ENCODE assay signal across 23 cellular contexts in genomic region chr12:91262023-91262676, GRCh38.
DNase-seq lines count a peak whose midpoint lies in the region; ATAC-seq, FAIRE-seq and TF ChIP-seq lines count a peak whose summit lies in the region.
"Had no signal": no experiment of that assay in that cellular context is flagged by ENCODE, and none has a peak within 500 bp of the region (broad histone marks: within the 10 kb centered on the region; RNA-seq: fewer than 3 reads in every experiment).

No MANE protein-coding gene starts in this region.

- no peak overlapping the region for H3K14ac ChIP-seq in H1 (ENCODE audit: insufficient read length)

- no peak for TF ChIP-seq EP300 in H1 (IDR thresholded peaks at IDR 0.05; ENCODE audit: borderline replicate concordance in 1 of 2, low read depth in 2 of 2, low read length in 2 of 2)

- no peak for ATAC-seq in GM21576 (IDR thresholded peaks at IDR 0.05; ENCODE audit: unreplicated experiment)
- ATAC-seq: CD8-positive, alpha-beta T cell; GM12878; HepG2; PC-3 had no signal

- H3K4me3 Mint-ChIP-seq in nephron progenitor cell = no peak overlapping the region
- H3K4me3 Mint-ChIP-seq: CD8-positive, alpha-beta T cell had no signal

- H3K23ac ChIP-seq in H1 (ENCODE audit: insufficient read length) = no peak overlapping the region

- no peak overlapping the region for H3K27ac ChIP-seq in H1 (ENCODE audit: low read depth, low read length)
- H3K27ac ChIP-seq: C4-2B had no signal

- TF ChIP-seq CTCF in BE2C (IDR thresholded peaks at IDR 0.05; ENCODE audit: low read depth, low read length) (no peak), H1 (IDR thresholded peaks at IDR 0.05; ENCODE audit: control extremely low read depth in 1 of 3, insufficient read depth in 1 of 3, low read depth in 1 of 3, low read length in 3 of 3) (no peak), nephron progenitor cell (IDR thresholded peaks at IDR 0.05) (no peak)

- H3K9me3 ChIP-seq in BE2C = no peaks in the 10 kb centered on the region
- no peaks in the 10 kb centered on the region for H3K9me3 ChIP-seq in H1 (ENCODE audit: insufficient read depth in 2 of 2, low read depth in 1 of 2, low read length in 1 of 2)
- H3K9me3 ChIP-seq: Caco-2 had no signal

- WGBS in H1 (ENCODE audit: extremely low coverage in 1 of 2, insufficient coverage in 1 of 2, insufficient read length in 1 of 2, insufficient replicate concordance in 2 of 2, low coverage in 1 of 2, low lambda C conversion rate in 2 of 2, missing lambda C conversion rate in 1 of 2), 2 experiments = 93% methylated on average over 3 of the region's 3 CpGs; no CpG with 5 or more reads in 1 of the 2 experiments

- no peaks in the 10 kb centered on the region for H3K36me3 Mint-ChIP-seq in nephron progenitor cell (ENCODE audit: low read depth)
- H3K36me3 Mint-ChIP-seq: CD8-positive, alpha-beta T cell had no signal

- H3K27me3 ChIP-seq in BE2C = no peaks in the 10 kb centered on the region
- no peaks in the 10 kb centered on the region for H3K27me3 ChIP-seq in H1 (replicated peaks in 1 of 4; ENCODE audit: control insufficient read depth in 3 of 4, extremely low read depth in 1 of 4, insufficient read depth in 3 of 4, low read length in 3 of 4)

- H3K4me1 ChIP-seq in BE2C (peaks cover 26% of the 10 kb centered on the region), H1 (replicated peaks in 1 of 4; ENCODE audit: control insufficient read depth in 3 of 4, insufficient read depth in 4 of 4, low read length in 3 of 4) (no peaks in the 10 kb centered on the region)
- H3K4me1 ChIP-seq: Caco-2 had no signal

- H2BK5ac ChIP-seq in H1 (ENCODE audit: low read depth, low read length) = no peak overlapping the region

- TF ChIP-seq RAD21 in H1 (IDR thresholded peaks at IDR 0.05 in 1 of 2, conservative IDR thresholded peaks at IDR 0.05 in 1 of 2; ENCODE audit: low read depth in 2 of 2, low read length in 2 of 2) = no peak

- no peak overlapping the region for H3K56ac ChIP-seq in H1 (replicated peaks; ENCODE audit: insufficient read length, low read depth, low read length)

- no peak overlapping the region for H2AK5ac ChIP-seq in H1 (ENCODE audit: low read depth, low read length)

- no peak overlapping the region for H3K4me2 ChIP-seq in H1 (ENCODE audit: insufficient read depth in 1 of 2, low read depth in 2 of 2, low read length in 2 of 2)

- H3K27me3 Mint-ChIP-seq in nephron progenitor cell (ENCODE audit: low read depth, poor library complexity) = peaks cover 2% of the 10 kb centered on the region

- no peaks in the 10 kb centered on the region for H3K23me2 ChIP-seq in H1 (ENCODE audit: low read depth, low read length)

- POLR2A ChIA-PET in H1 (lab: Charles Lee; ENCODE audit: partially characterized antibody) = interaction anchor here (0.9 kb wide), 1 partner anchor 10 kb away, joined by 4 read pairs; no protein-coding TSS in a partner anchor

- H3K36me3 ChIP-seq in BE2C = no peaks in the 10 kb centered on the region
- H3K36me3 ChIP-seq in H1 (ENCODE audit: control insufficient read depth in 2 of 4, insufficient read depth in 4 of 4, low read length in 3 of 4) = no peaks in the 10 kb centered on the region

- DNase-seq in BE2C (peak; percentile 42), G401 (ENCODE audit: low spot score) (peak; percentile 60), H1 (ENCODE audit: low read depth in 1 of 2, low spot score in 2 of 2) (no peak), nephron progenitor cell (no peak), NCI-H146 (lab: John Stamatoyannopoulos, UW) (no peak), midbrain (lab: John Stamatoyannopoulos, UW) (no peak), NCI-H82 treated with DMSO at 0.1 percent for 48 hours (lab: John Stamatoyannopoulos, UW; ENCODE audit: unreplicated experiment) (no peak)
- DNase-seq: Caco-2; CD8-positive, alpha-beta T cell; GDM1; KBM-7; MV-4-11; NCI-H1105; NCI-H1436 treated with DMSO at 0.1 percent for 48 hours; NCI-H1930; NCI-H2107; NCI-H524; NCI-H748 treated with DMSO at 0.1 percent for 48 hours; PC-3 had no signal

- no peaks in the 10 kb centered on the region for H3K79me2 ChIP-seq in H1 (ENCODE audit: control insufficient read depth in 1 of 2, insufficient read depth in 2 of 2, low read length in 2 of 2)

- CTCF ChIA-PET in H1 (lab: Charles Lee; ENCODE audit: partially characterized antibody) = no interaction called here

- peak overlapping the region; percentile 52 for H3K27ac Mint-ChIP-seq in nephron progenitor cell
- H3K27ac Mint-ChIP-seq: CD8-positive, alpha-beta T cell had no signal

- no peak overlapping the region for H2BK12ac ChIP-seq in H1 (ENCODE audit: low read depth, low read length)

- no peak overlapping the region for H4K5ac ChIP-seq in H1 (ENCODE audit: insufficient read length, low read depth, low read length)

- no peaks in the 10 kb centered on the region for H3K9me3 Mint-ChIP-seq in nephron progenitor cell

- H3K4ac ChIP-seq in H1 (replicated peaks; ENCODE audit: insufficient read length, low read depth, low read length) = no peak overlapping the region

- no peak overlapping the region for H2BK120ac ChIP-seq in H1 (replicated peaks; ENCODE audit: low read depth, low read length)

- no peak overlapping the region for H2BK20ac ChIP-seq in H1 (ENCODE audit: low read length)

- peak overlapping the region; percentile 41; the same call in 1 of the 2 replicates for H4K8ac ChIP-seq in H1 (ENCODE audit: extremely low read depth, insufficient read depth, low read length)

- peaks cover 6% of the 10 kb centered on the region for H3K4me1 Mint-ChIP-seq in nephron progenitor cell

- no peak overlapping the region for H2BK15ac ChIP-seq in H1 (ENCODE audit: low read length)

- H4K91ac ChIP-seq in H1 (replicated peaks; ENCODE audit: insufficient read length, low read length) = no peak overlapping the region

- H3K18ac ChIP-seq in H1 (ENCODE audit: extremely low read depth, low read length) = no peak overlapping the region

- in situ Hi-C loops in G401 (cut with HindIII; ENCODE audit: low sequenced_read_pairs) = no loop called here

- H4K20me1 ChIP-seq in H1 (replicated peaks in 1 of 2; ENCODE audit: control insufficient read depth in 1 of 2, insufficient read depth in 2 of 2, low read length in 2 of 2) = no peaks in the 10 kb centered on the region

- no peak overlapping the region for H3K4me3 ChIP-seq in BE2C (ENCODE audit: low read depth, low read length)
- H3K4me3 ChIP-seq in H1 (ENCODE audit: extremely low read depth in 1 of 4, insufficient read depth in 2 of 4, low read depth in 3 of 4, low read length in 4 of 4) = no peak overlapping the region
- H3K4me3 ChIP-seq: GM12878 had no signal

- H3K9ac ChIP-seq in H1 (replicated peaks in 1 of 4; ENCODE audit: extremely low read depth in 1 of 4, low read depth in 3 of 4, low read length in 3 of 4) = no peak overlapping the region

- TF ChIP-seq POLR2A in H1 (IDR thresholded peaks at IDR 0.05; ENCODE audit: control extremely low read depth in 1 of 2, low read depth in 2 of 2, low read length in 2 of 2) = no peak

- no peaks in the 10 kb centered on the region for H3K79me1 ChIP-seq in H1 (ENCODE audit: low read depth, low read length)

- FAIRE-seq in H1 (lab: Jason Lieb, UNC) = no peak
- FAIRE-seq: GM12878, HepG2 had no signal

- no peak overlapping the region for H2AFZ ChIP-seq in H1 (ENCODE audit: low read length)

TF ChIP-seq in H1, 55 proteins besides CTCF, POLR2A, EP300 and RAD21:
- no peak for TF ChIP-seq ATF2 (IDR thresholded peaks at IDR 0.05; ENCODE audit: low read length)
- no peak for TF ChIP-seq JUND (IDR thresholded peaks at IDR 0.05; ENCODE audit: low read length)
- TF ChIP-seq CBX8 (IDR thresholded peaks at IDR 0.05; ENCODE audit: borderline replicate concordance, low read depth, low read length) = no peak
- TF ChIP-seq EZH2 (IDR thresholded peaks at IDR 0.05; ENCODE audit: low read depth, low read length, severe bottlenecking) = no peak
- no peak for TF ChIP-seq SIRT6 (IDR thresholded peaks at IDR 0.05; ENCODE audit: low read length)
- TF ChIP-seq CTBP2 (IDR thresholded peaks at IDR 0.05; ENCODE audit: borderline replicate concordance, insufficient read depth, insufficient read length, low read length) = no peak
- no peak for TF ChIP-seq NRF1 (IDR thresholded peaks at IDR 0.05; ENCODE audit: low read depth, low read length)
- TF ChIP-seq TAF1 (IDR thresholded peaks at IDR 0.05; ENCODE audit: low read depth, low read length) = no peak
- TF ChIP-seq RXRA (IDR thresholded peaks at IDR 0.05; ENCODE audit: insufficient read depth, low read depth, low read length) = no peak
- no peak for TF ChIP-seq ATF3 (IDR thresholded peaks at IDR 0.05; ENCODE audit: insufficient read depth, low read depth, low read length)
- TF ChIP-seq TEAD4 (IDR thresholded peaks at IDR 0.05; ENCODE audit: low read depth, low read length) = no peak
- TF ChIP-seq POLR2AphosphoS5 (IDR thresholded peaks at IDR 0.05; ENCODE audit: low read depth, low read length) = no peak
- no peak for TF ChIP-seq YY1 (IDR thresholded peaks at IDR 0.05; ENCODE audit: low read depth, low read length)
- no peak for TF ChIP-seq MAFK (IDR thresholded peaks at IDR 0.05; ENCODE audit: low read depth, low read length)
- TF ChIP-seq POU5F1 (IDR thresholded peaks at IDR 0.05; ENCODE audit: low read depth, low read length) = no peak
- no peak for TF ChIP-seq RFX5 (IDR thresholded peaks at IDR 0.05; ENCODE audit: borderline replicate concordance, low read depth, low read length)
- TF ChIP-seq SIN3A (conservative IDR thresholded peaks at IDR 0.05 in 1 of 2, IDR thresholded peaks at IDR 0.05 in 1 of 2; ENCODE audit: low read depth in 1 of 2, low read length in 2 of 2) = no peak
- TF ChIP-seq RBBP5 (IDR thresholded peaks at IDR 0.05; ENCODE audit: borderline replicate concordance, low read depth, low read length) = no peak

Comparison
In these comparisons a context has a peak if more than half of its experiments do, and no peak if none do; other contexts are left out.
1. DNase-seq: peak in BE2C (single experiment) and G401 (single experiment); none in H1 (0 of 2), nephron progenitor cell (single experiment), NCI-H146 (single experiment), midbrain (single experiment) and NCI-H82 treated with DMSO at 0.1 percent for 48 hours (single experiment).